In genomic region chr4:69689530-69690111, GRCh38 we compare ENCODE assay signal across 8 cellular contexts. TPM values are rescaled to one million over a fixed set of nuclear protein-coding genes. Genes with fewer than 3 reads are reported as not detected.
DNase-seq lines count a peak whose midpoint lies in the region; ATAC-seq lines count a peak whose summit lies in the region.

No MANE protein-coding gene starts in this region.

- DNase-seq in DMS 273 (lab: John Stamatoyannopoulos, UW; ENCODE audit: unreplicated experiment) (peak; percentile 32), DMS 273 treated with DMSO at 0.1 percent for 48 hours (lab: John Stamatoyannopoulos, UW) (no peak), SK-MEL-5 (ENCODE audit: low read depth, low spot score) (peak; percentile 64), foreskin melanocyte (peak; percentile 21), smooth muscle cell of the brain vasculature (ENCODE audit: low read depth, low spot score) (peak; percentile 33)

- in situ Hi-C loops in SK-MEL-5 (cut with HindIII; ENCODE audit: low pct_unique_long_range_greater_than_20kb, low sequenced_read_pairs) = no loop called here

- ATAC-seq in HG03432 (IDR thresholded peaks at IDR 0.05; ENCODE audit: unreplicated experiment) (peak; percentile 69), GM21619 (IDR thresholded peaks at IDR 0.05; ENCODE audit: unreplicated experiment) (no peak), HG03520 (IDR thresholded peaks at IDR 0.05; ENCODE audit: unreplicated experiment) (no peak)

RNA-seq across cellular contexts. Expression of gene UGT2A1, which starts 36.6 kb away (rescaled TPM):
- total RNA-seq in SK-MEL-5 (2014; rRNA removed; shearing (Covaris generic)) = not detected in 2 replicates
- not detected in 2 replicates for polyA plus RNA-seq in SK-MEL-5 (2015; cell fraction: cytosol; rRNA removed)
- not detected in 2 replicates for polyA plus RNA-seq in SK-MEL-5 (2015; cell fraction: nucleus; rRNA removed)

RNA-seq across cellular contexts. Expression of gene UGT2A2, which starts 50.2 kb away (rescaled TPM):
- total RNA-seq in SK-MEL-5 (2014; rRNA removed; shearing (Covaris generic)) = not detected in 2 replicates
- polyA plus RNA-seq in SK-MEL-5 (2015; cell fraction: cytosol; rRNA removed) = not detected in 2 replicates
- not detected in 2 replicates for polyA plus RNA-seq in SK-MEL-5 (2015; cell fraction: nucleus; rRNA removed)
